ENCODE assay signal across 16 cellular contexts in genomic region chr4:98643760-98644159, GRCh38. TPM values are rescaled to one million over a fixed set of nuclear protein-coding genes. Genes with fewer than 3 reads are reported as not detected.
A peak's percentile ranks its signal among the peaks of the same experiment; 100 is the strongest.
DNase-seq lines count a peak whose midpoint lies in the region; ATAC-seq and TF ChIP-seq lines count a peak whose summit lies in the region.
"Had no signal": no experiment of that assay in that cellular context is flagged by ENCODE, and none has a peak within 500 bp of the region (broad histone marks: within the 10 kb centered on the region; RNA-seq: fewer than 3 reads in every experiment).

No MANE protein-coding gene starts in this region.

- no peak overlapping the region for H3K4me3 ChIP-seq in ACC112 (ENCODE audit: low read depth, low read length)
- no peak overlapping the region for H3K4me3 ChIP-seq in CD4-positive, alpha-beta memory T cell (ENCODE audit: low read length in 2 of 2)
- H3K4me3 ChIP-seq: transverse colon had no signal

- no peaks in the 10 kb centered on the region for H3K27me3 ChIP-seq in ACC112 (ENCODE audit: insufficient read depth, low read length)
- no peaks in the 10 kb centered on the region for H3K27me3 ChIP-seq in CD4-positive, alpha-beta memory T cell (ENCODE audit: insufficient read depth, low read length)
- H3K27me3 ChIP-seq: transverse colon had no signal

- no peaks in the 10 kb centered on the region for H3K36me3 Mint-ChIP-seq in CD4-positive, alpha-beta memory T cell
- H3K36me3 Mint-ChIP-seq in WTC11 = no peaks in the 10 kb centered on the region

- H3K4me1 Mint-ChIP-seq in CD4-positive, alpha-beta memory T cell = peaks cover 50 to 75% (median 63%) of the 10 kb centered on the region in 4 donors
- peaks cover 44% of the 10 kb centered on the region for H3K4me1 Mint-ChIP-seq in WTC11

- H3K4me3 Mint-ChIP-seq in CD4-positive, alpha-beta memory T cell = peak overlapping the region; percentile 74 to 90 (median 81)
- H3K4me3 Mint-ChIP-seq in WTC11 = no peak overlapping the region

- no peak overlapping the region for H2AFZ ChIP-seq in ACC112 (ENCODE audit: low read length, unreplicated experiment)

- intact Hi-C loops in CD4-positive, alpha-beta memory T cell (cut with micrococcal nuclease) = loop anchor here (1.0 kb wide), 1 partner anchor 15 kb away; the partner anchor contains the start of gene TSPAN5

- H3K9me3 ChIP-seq in CD4-positive, alpha-beta memory T cell (ENCODE audit: control insufficient read depth in 1 of 2, low read length in 2 of 2) = no peaks in the 10 kb centered on the region
- H3K9me3 ChIP-seq: transverse colon had no signal

- no peak for ATAC-seq in WTC11
- ATAC-seq in GM21360 (IDR thresholded peaks at IDR 0.05; ENCODE audit: unreplicated experiment) = no peak
- ATAC-seq: left lobe of liver had no signal

- no peak for TF ChIP-seq CTCF in WTC11 (IDR thresholded peaks at IDR 0.05)

- peak overlapping the region; percentile 80 to 96 (median 89) for H3K27ac Mint-ChIP-seq in CD4-positive, alpha-beta memory T cell
- peak overlapping the region; percentile 2; the same call in 1 of the 2 replicates for H3K27ac Mint-ChIP-seq in WTC11

- peak in 1 of 5 donors; percentile 22 for DNase-seq in CD4-positive, alpha-beta memory T cell
- DNase-seq in WTC11 (ENCODE audit: low spot score) = no peak
- DNase-seq in epithelial cell of prostate (ENCODE audit: low read depth, low spot score) = no peak
- no peak for DNase-seq in NCI-H1694 (lab: John Stamatoyannopoulos, UW)
- DNase-seq in NCI-H345 treated with DMSO at 0.1 percent for 48 hours (lab: John Stamatoyannopoulos, UW; ENCODE audit: unreplicated experiment) = no peak
- DNase-seq: caudate nucleus, DMS79 treated with DMSO at 0.1 percent for 48 hours, foreskin melanocyte, NCI-H2029 treated with DMSO at 0.1 percent for 48 hours, NCI-H510A treated with DMSO at 0.1 percent for 48 hours, OCI-M1, posterior cingulate gyrus, transverse colon had no signal

- no peaks in the 10 kb centered on the region for H3K36me3 ChIP-seq in ACC112 (ENCODE audit: insufficient read depth, low read length)
- no peaks in the 10 kb centered on the region for H3K36me3 ChIP-seq in CD4-positive, alpha-beta memory T cell (ENCODE audit: insufficient read depth, low read length)
- H3K36me3 ChIP-seq: transverse colon had no signal

- H3K79me2 ChIP-seq in ACC112 (ENCODE audit: control insufficient read depth, insufficient read depth, low read length, unreplicated experiment) = peaks cover 91% of the 10 kb centered on the region

- H3K27me3 Mint-ChIP-seq in CD4-positive, alpha-beta memory T cell = no peaks in the 10 kb centered on the region
- no peaks in the 10 kb centered on the region for H3K27me3 Mint-ChIP-seq in WTC11 (ENCODE audit: low read depth)

- POLR2A ChIA-PET in CD4-positive, alpha-beta memory T cell (lab: Charles Lee; ENCODE audit: partially characterized antibody) = interaction anchor here (1.5 kb wide), 1 partner anchor 14 kb away, joined by 10 read pairs; the partner anchor contains the start of gene TSPAN5
- POLR2A ChIA-PET in WTC11 (lab: Charles Lee) = no interaction called here

- CTCF ChIA-PET in CD4-positive, alpha-beta memory T cell (lab: Charles Lee; ENCODE audit: partially characterized antibody) = no interaction called here
- CTCF ChIA-PET in WTC11 (lab: Charles Lee) = interaction anchor here (1.3 kb wide), 1 partner anchor 176 kb away, joined by 3 read pairs; no protein-coding TSS in a partner anchor

- peaks cover 57% of the 10 kb centered on the region for H3K4me1 ChIP-seq in ACC112 (ENCODE audit: control insufficient read depth, insufficient read depth, low read length, unreplicated experiment)
- H3K4me1 ChIP-seq in CD4-positive, alpha-beta memory T cell (ENCODE audit: insufficient read depth, low read length) = peaks cover 67% of the 10 kb centered on the region

- H3K9me3 Mint-ChIP-seq in CD4-positive, alpha-beta memory T cell = no peaks in the 10 kb centered on the region
- no peaks in the 10 kb centered on the region for H3K9me3 Mint-ChIP-seq in WTC11

- H3K27ac ChIP-seq in ACC112 (ENCODE audit: low read depth, low read length) (peak overlapping the region; percentile 68), epithelial cell of prostate (peak overlapping the region; percentile 58)
- no peak overlapping the region for H3K27ac ChIP-seq in CD4-positive, alpha-beta memory T cell (ENCODE audit: low read depth, low read length)
- H3K27ac ChIP-seq: transverse colon had no signal

TF ChIP-seq in WTC11, 78 proteins besides CTCF, POLR2A, EP300 and RAD21:
- TF ChIP-seq ZNF416 (CRISPR knock-in tag; IDR thresholded peaks at IDR 0.05) (no peak), CREB1 (CRISPR knock-in tag; IDR thresholded peaks at IDR 0.05) (no peak), SMAD3 (CRISPR knock-in tag; IDR thresholded peaks at IDR 0.05; ENCODE audit: borderline replicate concordance) (no peak), ZNF532 (CRISPR knock-in tag; IDR thresholded peaks at IDR 0.05; ENCODE audit: borderline replicate concordance) (no peak), PRRX2 (CRISPR knock-in tag; IDR thresholded peaks at IDR 0.05) (no peak), NR3C1 (CRISPR knock-in tag; conservative IDR thresholded peaks at IDR 0.05; ENCODE audit: low read depth) (no peak), TP53 (CRISPR knock-in tag; IDR thresholded peaks at IDR 0.05) (no peak)

RNA-seq across cellular contexts. Expression of gene TSPAN5, which starts 14.7 kb away (rescaled TPM):
- total RNA-seq in CD4-positive, alpha-beta memory T cell = 10 to 100 TPM; 16.8 to 17.4 TPM
- polyA plus RNA-seq in CD4-positive, alpha-beta memory T cell = 10 to 100 TPM; 34.0 to 40.4 TPM
- total RNA-seq in WTC11 (2021) = 19.1 to 22.7 TPM (median 20.8 TPM) in 3 replicates
